Comparison of ENCODE assay signal across 20 cellular contexts in genomic region chr5:153866176-153866575, GRCh38.
"Had no signal": no experiment of that assay in that cellular context is flagged by ENCODE, and none has a peak within 500 bp of the region (broad histone marks: within the 10 kb centered on the region; RNA-seq: fewer than 3 reads in every experiment).

No MANE protein-coding gene starts in this region.

- H3K4me3 ChIP-seq: coronary artery, gastrocnemius medialis, heart right ventricle, right atrium auricular region, sigmoid colon, skin epidermis, stomach had no signal

- H3K27ac ChIP-seq: coronary artery, gastrocnemius medialis, heart right ventricle, neutrophil, right atrium auricular region, sigmoid colon, skin epidermis, stomach had no signal

- H3K36me3 ChIP-seq: gastrocnemius medialis, heart right ventricle, neutrophil, right atrium auricular region, sigmoid colon, stomach had no signal

- H3K4me1 ChIP-seq: gastrocnemius medialis, heart right ventricle, right atrium auricular region, sigmoid colon, stomach had no signal

- H3K9me3 ChIP-seq: gastrocnemius medialis, neutrophil, right atrium auricular region, sigmoid colon, stomach had no signal

- H3K4me3 Mint-ChIP-seq: endodermal cell; naive thymus-derived CD4-positive, alpha-beta T cell; stimulated activated naive B cell treated with anti-CD40 and anti-IgM and Interleukin-4, amounts not matched to agents 10 μg/mL and 1 μg/mL and 100 μg/mL, for 72 hours had no signal

- H3K36me3 Mint-ChIP-seq: naive thymus-derived CD4-positive, alpha-beta T cell; stimulated activated naive B cell treated with anti-CD40 and anti-IgM and Interleukin-4, amounts not matched to agents 10 μg/mL and 1 μg/mL and 100 μg/mL, for 72 hours had no signal

- H3K27ac Mint-ChIP-seq: endodermal cell; naive thymus-derived CD4-positive, alpha-beta T cell; stimulated activated naive B cell treated with anti-CD40 and anti-IgM and Interleukin-4, amounts not matched to agents 10 μg/mL and 1 μg/mL and 100 μg/mL, for 72 hours had no signal

- H3K27me3 ChIP-seq: gastrocnemius medialis, heart right ventricle, neutrophil, right atrium auricular region, sigmoid colon, stomach had no signal

- DNase-seq: effector CD4-positive, alpha-beta T cell; endodermal cell; erythroblast; gastrocnemius medialis; heart right ventricle; hypothalamus; kidney glomerular epithelial cell; mesendoderm; naive thymus-derived CD4-positive, alpha-beta T cell; posterior cingulate gyrus; sigmoid colon; stimulated activated CD4-positive, alpha-beta T cell treated with anti-CD3 and anti-CD28 coated beads, Interleukin-2, amount 100 ng/mL, for 24 hours; stimulated activated CD4-positive, alpha-beta T cell treated with anti-CD3 and anti-CD28 coated beads, Interleukin-4, amount 100 ng/mL, for 4 hours; stimulated activated naive B cell treated with anti-CD40 and anti-IgM and Interleukin-4, amounts not matched to agents 10 μg/mL and 1 μg/mL and 100 μg/mL, for 72 hours; stomach; trophoblast cell had no signal

- H3K4me1 Mint-ChIP-seq: naive thymus-derived CD4-positive, alpha-beta T cell; stimulated activated naive B cell treated with anti-CD40 and anti-IgM and Interleukin-4, amounts not matched to agents 10 μg/mL and 1 μg/mL and 100 μg/mL, for 72 hours had no signal
